ENCODE assay signal across 2 cellular contexts in the genomic region with DNA sequence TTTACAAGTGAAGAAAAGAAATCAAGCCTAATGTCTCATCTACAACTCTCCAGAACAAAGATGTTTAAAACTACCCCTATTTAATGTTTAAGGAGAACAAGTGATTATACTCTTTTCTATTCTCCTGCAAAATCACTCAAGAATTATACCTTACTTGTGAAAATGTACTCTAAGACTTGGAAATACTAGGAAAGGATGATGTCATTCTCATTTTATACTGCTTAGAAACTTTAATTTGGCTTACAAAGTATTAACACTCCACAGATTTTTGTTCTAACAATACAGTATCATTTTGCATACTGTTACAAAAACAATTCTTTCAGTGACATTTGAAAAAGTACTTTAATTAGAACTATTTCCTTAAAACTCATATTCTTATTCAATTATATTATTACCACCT.
A peak's percentile ranks its signal among the peaks of the same experiment; 100 is the strongest.
TF ChIP-seq lines count a peak whose summit lies in the region.

No MANE protein-coding gene starts in this region.

TF ChIP-seq in HepG2, 621 proteins besides CTCF, POLR2A, EP300 and RAD21 (continued from another document):
- no peak for TF ChIP-seq ZNF20 (CRISPR knock-in tag; IDR thresholded peaks at IDR 0.05)
- peak; percentile 86 for TF ChIP-seq ATF7 (IDR thresholded peaks at IDR 0.05)
- no peak for TF ChIP-seq ATF7 (CRISPR knock-in tag; IDR thresholded peaks at IDR 0.05)

TF ChIP-seq in K562, 482 proteins besides CTCF, POLR2A, EP300 and RAD21:
- TF ChIP-seq ATF7 (IDR thresholded peaks at IDR 0.05) (peak; percentile 24; the same call in 1 of the 2 replicates), MCM3 (IDR thresholded peaks at IDR 0.05) (no peak), SLC30A9 (CRISPR knock-in tag; IDR thresholded peaks at IDR 0.05) (no peak), MYBL2 (IDR thresholded peaks at IDR 0.05; ENCODE audit: low read depth) (no peak), MYBL2 (CRISPR knock-in tag; IDR thresholded peaks at IDR 0.05; ENCODE audit: borderline replicate concordance) (no peak), CBFB (CRISPR knock-in tag; IDR thresholded peaks at IDR 0.05) (no peak)
- TF ChIP-seq, protein P1, sequence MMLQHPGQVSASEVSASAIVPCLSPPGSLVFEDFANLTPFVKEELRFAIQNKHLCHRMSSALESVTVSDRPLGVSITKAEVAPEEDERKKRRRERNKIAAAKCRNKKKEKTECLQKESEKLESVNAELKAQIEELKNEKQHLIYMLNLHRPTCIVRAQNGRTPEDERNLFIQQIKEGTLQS (IDR thresholded peaks at IDR 0.05): peak; percentile 58
- TF ChIP-seq, protein P1 (CRISPR knock-in tag; conservative IDR thresholded peaks at IDR 0.05): no peak
- TF ChIP-seq, protein P2, sequence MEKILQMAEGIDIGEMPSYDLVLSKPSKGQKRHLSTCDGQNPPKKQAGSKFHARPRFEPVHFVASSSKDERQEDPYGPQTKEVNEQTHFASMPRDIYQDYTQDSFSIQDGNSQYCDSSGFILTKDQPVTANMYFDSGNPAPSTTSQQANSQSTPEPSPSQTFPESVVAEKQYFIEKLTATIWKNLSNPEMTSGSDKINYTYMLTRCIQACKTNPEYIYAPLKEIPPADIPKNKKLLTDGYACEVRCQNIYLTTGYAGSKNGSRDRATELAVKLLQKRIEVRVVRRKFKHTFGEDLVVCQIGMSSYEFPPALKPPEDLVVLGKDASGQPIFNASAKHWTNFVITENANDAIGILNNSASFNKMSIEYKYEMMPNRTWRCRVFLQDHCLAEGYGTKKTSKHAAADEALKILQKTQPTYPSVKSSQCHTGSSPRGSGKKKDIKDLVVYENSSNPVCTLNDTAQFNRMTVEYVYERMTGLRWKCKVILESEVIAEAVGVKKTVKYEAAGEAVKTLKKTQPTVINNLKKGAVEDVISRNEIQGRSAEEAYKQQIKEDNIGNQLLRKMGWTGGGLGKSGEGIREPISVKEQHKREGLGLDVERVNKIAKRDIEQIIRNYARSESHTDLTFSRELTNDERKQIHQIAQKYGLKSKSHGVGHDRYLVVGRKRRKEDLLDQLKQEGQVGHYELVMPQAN (IDR thresholded peaks at IDR 0.05; ENCODE audit: borderline replicate concordance): no peak
